28 cellular contexts compared by ENCODE assay signal in the genomic region with DNA sequence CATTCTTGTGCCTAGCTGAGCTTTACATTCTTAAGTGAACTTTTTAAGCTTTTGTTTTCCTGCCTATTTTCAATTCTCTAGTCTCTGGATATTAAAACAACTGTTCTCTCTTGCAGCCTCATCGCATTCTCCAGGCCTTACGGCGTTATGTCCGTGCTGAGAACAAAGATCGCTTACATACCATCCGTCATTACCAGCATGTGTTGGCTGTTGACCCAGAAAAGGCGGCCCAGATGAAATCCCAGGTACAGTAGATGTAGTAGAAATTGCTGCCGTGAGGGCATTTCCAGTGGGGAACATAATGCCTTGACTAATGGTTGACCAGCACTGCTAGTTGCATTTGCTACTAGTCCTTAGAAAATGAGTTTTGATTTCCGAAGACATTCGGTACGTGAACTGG. TPM values are rescaled to one million over a fixed set of nuclear protein-coding genes. Genes with fewer than 3 reads are reported as not detected.
"Had no signal": no experiment of that assay in that cellular context is flagged by ENCODE, and none has a peak within 500 bp of the region (broad histone marks: within the 10 kb centered on the region; RNA-seq: fewer than 3 reads in every experiment).

No MANE protein-coding gene starts in this region.

- H3K27me3 Mint-ChIP-seq: activated B cell treated with CpG ODN at 0.5 μM for 24 hours; activated CD4-positive, alpha-beta memory T cell treated with anti-CD3 and anti-CD28 coated beads for 36 hours; activated CD4-positive, alpha-beta T cell treated with anti-CD3 and anti-CD28 coated beads, Interleukin-2, amount 10 ng/mL, durations not matched to agents 24 days and 14 days; activated naive CD8-positive, alpha-beta T cell; activated T-helper 17 cell treated with anti-CD3 and anti-CD28 coated beads, Interleukin-2, amount 50 U/mL, for 72 hours; T-cell had no signal

- H3K27ac Mint-ChIP-seq: activated B cell treated with CpG ODN at 0.5 μM for 24 hours; activated CD4-positive, alpha-beta memory T cell treated with anti-CD3 and anti-CD28 coated beads for 36 hours; activated CD4-positive, alpha-beta T cell treated with anti-CD3 and anti-CD28 coated beads, Interleukin-2, amount 10 ng/mL, durations not matched to agents 24 days and 14 days; activated naive CD4-positive, alpha-beta T cell treated with anti-CD3 and anti-CD28 coated beads for 36 hours; activated naive CD8-positive, alpha-beta T cell; T-cell had no signal

- H3K9me3 Mint-ChIP-seq: activated B cell treated with CpG ODN at 0.5 μM for 24 hours; activated CD4-positive, alpha-beta memory T cell treated with anti-CD3 and anti-CD28 coated beads for 36 hours; activated CD4-positive, alpha-beta T cell treated with anti-CD3 and anti-CD28 coated beads, Interleukin-2, amount 10 ng/mL, durations not matched to agents 24 days and 14 days; activated naive CD4-positive, alpha-beta T cell treated with anti-CD3 and anti-CD28 coated beads for 36 hours; activated T-helper 17 cell treated with anti-CD3 and anti-CD28 coated beads, Interleukin-2, amount 50 U/mL, for 72 hours; T-cell had no signal

- H3K27me3 ChIP-seq: brain microvascular endothelial cell, cardiac muscle cell had no signal

- H3K4me3 ChIP-seq: cardiac muscle cell, SK-N-MC had no signal

- ATAC-seq: activated T-helper 17 cell treated with anti-CD3 and anti-CD28 coated beads, Interleukin-2, amount 50 U/mL, for 72 hours; T-cell had no signal

- H3K4me1 Mint-ChIP-seq: activated CD4-positive, alpha-beta T cell treated with anti-CD3 and anti-CD28 coated beads, Interleukin-2, amount 10 ng/mL, durations not matched to agents 24 days and 14 days; activated T-helper 17 cell treated with anti-CD3 and anti-CD28 coated beads, Interleukin-2, amount 50 U/mL, for 72 hours; T-cell had no signal

- H3K4me3 Mint-ChIP-seq: activated B cell treated with CpG ODN at 0.5 μM for 24 hours; activated CD4-positive, alpha-beta memory T cell treated with anti-CD3 and anti-CD28 coated beads for 36 hours; activated CD4-positive, alpha-beta T cell treated with anti-CD3 and anti-CD28 coated beads, Interleukin-2, amount 10 ng/mL, durations not matched to agents 24 days and 14 days; activated naive CD4-positive, alpha-beta T cell treated with anti-CD3 and anti-CD28 coated beads for 36 hours; activated naive CD8-positive, alpha-beta T cell; activated T-helper 17 cell treated with anti-CD3 and anti-CD28 coated beads, Interleukin-2, amount 50 U/mL, for 72 hours; T-cell had no signal

- DNase-seq: activated B cell treated with CpG ODN at 0.5 μM for 24 hours; activated CD4-positive, alpha-beta memory T cell treated with anti-CD3 and anti-CD28 coated beads for 36 hours; activated CD4-positive, alpha-beta T cell treated with anti-CD3 and anti-CD28 coated beads for 1 hour; activated CD4-positive, alpha-beta T cell treated with anti-CD3 and anti-CD28 coated beads, Interleukin-2, amount 10 ng/mL, durations not matched to agents 24 days and 14 days; activated CD8-positive, alpha-beta memory T cell treated with anti-CD3 and anti-CD28 coated beads for 24 hours; activated gamma-delta T cell; activated naive CD4-positive, alpha-beta T cell treated with anti-CD3 and anti-CD28 coated beads for 36 hours; activated T-cell treated with anti-CD3 and anti-CD28 coated beads, Interleukin-2, amount 50 U/mL, for 48 hours; amygdala; brain microvascular endothelial cell; cerebellar nuclear complex; KG1; NCI-H1048; NCI-H146; NCI-H2081 treated with DMSO at 0.1 percent for 48 hours; NCI-H2171 treated with DMSO at 0.1 percent for 48 hours; NCI-H226; NCI-H526 treated with DMSO at 0.1 percent for 48 hours; SIG-M5; T-cell; T-helper 2 cell; T1000 had no signal

- H3K27ac ChIP-seq: brain microvascular endothelial cell, cardiac muscle cell, SK-N-MC had no signal

RNA-seq across cellular contexts. Expression of a gene that starts 29.7 kb away (rescaled TPM):
- total RNA-seq: activated CD4-positive, alpha-beta memory T cell treated with anti-CD3 and anti-CD28 coated beads for 36 hours; activated CD4-positive, alpha-beta T cell treated with anti-CD3 and anti-CD28 coated beads, Interleukin-2, amount 10 ng/mL, durations not matched to agents 24 days and 14 days; activated naive CD4-positive, alpha-beta T cell treated with anti-CD3 and anti-CD28 coated beads for 36 hours; LHCN-M2; NCI-H460 had no signal
